Comparison of ENCODE assay signal across 1 cellular context in the genomic region with DNA sequence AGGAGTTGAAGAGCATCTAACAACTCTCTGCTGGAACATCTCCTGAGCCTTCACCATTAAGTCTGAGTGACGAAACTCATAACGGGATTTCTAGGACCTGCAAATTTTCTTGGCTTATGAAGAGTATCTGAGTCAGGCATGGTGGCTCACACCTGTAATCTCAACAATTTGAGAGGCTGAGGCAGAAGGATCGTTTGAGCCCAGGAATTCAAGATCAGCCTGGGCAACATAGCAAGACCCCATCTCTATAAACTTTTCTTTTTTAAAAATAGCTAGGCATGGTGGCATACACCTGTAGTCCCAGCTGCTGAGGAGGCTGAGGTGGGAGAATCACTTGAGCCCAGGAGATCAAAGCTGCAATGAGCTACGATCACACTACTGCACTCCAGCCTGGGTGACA.
A peak's percentile ranks its signal among the peaks of the same experiment; 100 is the strongest.
TF ChIP-seq lines count a peak whose summit lies in the region.

No MANE protein-coding gene starts in this region.

TF ChIP-seq in HepG2, 621 proteins besides CTCF, POLR2A, EP300 and RAD21:
- TF ChIP-seq ZNF121 (CRISPR knock-in tag; IDR thresholded peaks at IDR 0.05) (peak; percentile 56; the same call in 1 of the 2 replicates), CEBPG (CRISPR knock-in tag; IDR thresholded peaks at IDR 0.05) (no peak)
